ENCODE assay signal across 33 cellular contexts in genomic region chr5:62046191-62046590, GRCh38.
DNase-seq lines count a peak whose midpoint lies in the region; ATAC-seq, FAIRE-seq and TF ChIP-seq lines count a peak whose summit lies in the region.
"Had no signal": no experiment of that assay in that cellular context is flagged by ENCODE, and none has a peak within 500 bp of the region (broad histone marks: within the 10 kb centered on the region; RNA-seq: fewer than 3 reads in every experiment).

No MANE protein-coding gene starts in this region.

- TF ChIP-seq RAD21 in K562 (CRISPR knock-in tag; conservative IDR thresholded peaks at IDR 0.05 in 1 of 2, IDR thresholded peaks at IDR 0.05 in 1 of 2) (no peak), H1 (IDR thresholded peaks at IDR 0.05 in 1 of 2, conservative IDR thresholded peaks at IDR 0.05 in 1 of 2; ENCODE audit: low read depth in 2 of 2, low read length in 2 of 2) (no peak)

- CTCF ChIA-PET in HEK293 (lab: Yijun Ruan, JAX) = no interaction called here
- CTCF ChIA-PET in K562 (lab: Yijun Ruan, JAX; ENCODE audit: low intra/inter-chr PET ratio) = no interaction called here
- CTCF ChIA-PET in H1 (lab: Charles Lee; ENCODE audit: partially characterized antibody) = no interaction called here

- H3K79me2 ChIP-seq in K562 (ENCODE audit: control insufficient read depth, insufficient read depth, low read length) (no peaks in the 10 kb centered on the region), H1 (ENCODE audit: control insufficient read depth in 1 of 2, insufficient read depth in 2 of 2, low read length in 2 of 2) (no peaks in the 10 kb centered on the region)

- H3K14ac ChIP-seq in H1 (ENCODE audit: insufficient read length) = no peak overlapping the region

- no peak for ATAC-seq in K562
- ATAC-seq in Right ventricle myocardium inferior = no peak
- no peak for ATAC-seq in esophagus mucosa
- ATAC-seq in GM18907 (IDR thresholded peaks at IDR 0.05; ENCODE audit: unreplicated experiment) = no peak
- ATAC-seq: A549; CD8-positive, alpha-beta T cell had no signal

- H2AFZ ChIP-seq in K562 (ENCODE audit: low read depth, low read length) (no peak overlapping the region), H1 (ENCODE audit: low read length) (no peak overlapping the region)

- H3K36me3 ChIP-seq in HEK293 (ENCODE audit: control insufficient read depth in 2 of 2, insufficient read depth in 1 of 2, low read length in 2 of 2) (no peaks in the 10 kb centered on the region), K562 (ENCODE audit: control insufficient read depth, insufficient read depth, low read length) (no peaks in the 10 kb centered on the region), H1 (ENCODE audit: control insufficient read depth in 2 of 4, insufficient read depth in 4 of 4, low read length in 3 of 4) (no peaks in the 10 kb centered on the region)
- H3K36me3 ChIP-seq: BE2C; BLaER1; BLaER1 treated with 17β-estradiol and CSF1 and Interleukin-3, amounts not matched to agents 10 nM and 100 nM had no signal

- no peak overlapping the region for H2BK120ac ChIP-seq in H1 (replicated peaks; ENCODE audit: low read depth, low read length)

- no peaks in the 10 kb centered on the region for H3K79me1 ChIP-seq in H1 (ENCODE audit: low read depth, low read length)

- in situ Hi-C loops in K562 (cut with MboI) = no loop called here

- FAIRE-seq in K562 (lab: Jason Lieb, UNC) (no peak), H1 (lab: Jason Lieb, UNC) (no peak)
- FAIRE-seq: A204.1, A549, D721Med had no signal

- H3K9ac ChIP-seq in K562 (ENCODE audit: insufficient read depth in 1 of 2, low read depth in 2 of 2, low read length in 2 of 2) (no peak overlapping the region), H1 (replicated peaks in 1 of 4; ENCODE audit: extremely low read depth in 1 of 4, low read depth in 3 of 4, low read length in 3 of 4) (no peak overlapping the region)
- H3K9ac ChIP-seq: BLaER1; BLaER1 treated with 17β-estradiol and CSF1 and Interleukin-3, amounts not matched to agents 10 nM and 100 nM had no signal

- TF ChIP-seq EP300 in K562 (IDR thresholded peaks at IDR 0.05; ENCODE audit: low read length) (no peak), H1 (IDR thresholded peaks at IDR 0.05; ENCODE audit: borderline replicate concordance in 1 of 2, low read depth in 2 of 2, low read length in 2 of 2) (no peak)

- H3K9me1 ChIP-seq in K562 (ENCODE audit: control insufficient read depth, insufficient read depth, low read length) = no peaks in the 10 kb centered on the region

- 0% methylated on average over 1 of the region's 1 CpG for WGBS in K562 (ENCODE audit: insufficient coverage, low coverage, missing lambda C conversion rate)
- WGBS in H1 (ENCODE audit: extremely low coverage in 1 of 2, insufficient coverage in 1 of 2, insufficient read length in 1 of 2, insufficient replicate concordance in 2 of 2, low coverage in 1 of 2, low lambda C conversion rate in 2 of 2, missing lambda C conversion rate in 1 of 2), 2 experiments = 89% methylated on average over 1 of the region's 1 CpG; no CpG with 5 or more reads in 1 of the 2 experiments

- TF ChIP-seq CTCF in HEK293 (tag by site-specific recombination; IDR thresholded peaks at IDR 0.05) (no peak), K562 (IDR thresholded peaks at IDR 0.05 in 2 of 3, conservative IDR thresholded peaks at IDR 0.05 in 1 of 3; ENCODE audit: insufficient read depth in 2 of 3, low read depth in 1 of 3, low read length in 3 of 3) (no peak), H1 (IDR thresholded peaks at IDR 0.05; ENCODE audit: control extremely low read depth in 1 of 3, insufficient read depth in 1 of 3, low read depth in 1 of 3, low read length in 3 of 3) (no peak)

- H3K23ac ChIP-seq in H1 (ENCODE audit: insufficient read length) = no peak overlapping the region

- H3K27ac ChIP-seq in HEK293 (ENCODE audit: extremely low read depth, low read depth, low read length) (no peak overlapping the region), K562 (ENCODE audit: extremely low read depth, low read depth, low read length) (no peak overlapping the region), H1 (ENCODE audit: low read depth, low read length) (no peak overlapping the region)
- H3K27ac ChIP-seq: 22Rv1; A549; BLaER1; BLaER1 treated with 17β-estradiol and CSF1 and Interleukin-3, amounts not matched to agents 10 nM and 100 nM; C4-2B had no signal

- H3K18ac ChIP-seq in H1 (ENCODE audit: extremely low read depth, low read length) = no peak overlapping the region

- no peak overlapping the region for H4K8ac ChIP-seq in H1 (ENCODE audit: extremely low read depth, insufficient read depth, low read length)

- intact Hi-C loops in K562 (cut with micrococcal nuclease) = no loop called here
- intact Hi-C loops in Right ventricle myocardium inferior (cut with DNase I) = no loop called here

- no peaks in the 10 kb centered on the region for H3K27me3 ChIP-seq in K562 (ENCODE audit: control insufficient read depth in 2 of 2, insufficient read depth in 2 of 2, low read length in 2 of 2)
- peaks cover 0 to 2% (median 0%) of the 10 kb centered on the region in 4 experiments; a peak in 1 of 7 replicates for H3K27me3 ChIP-seq in H1 (replicated peaks in 1 of 4; ENCODE audit: control insufficient read depth in 3 of 4, extremely low read depth in 1 of 4, insufficient read depth in 3 of 4, low read length in 3 of 4)
- H3K27me3 ChIP-seq: BE2C; BLaER1; BLaER1 treated with 17β-estradiol and CSF1 and Interleukin-3, amounts not matched to agents 10 nM and 100 nM had no signal

- no peak overlapping the region for H3K4ac ChIP-seq in H1 (replicated peaks; ENCODE audit: insufficient read length, low read depth, low read length)

- POLR2A ChIA-PET in HEK293 (lab: Yijun Ruan, JAX) (no interaction called here), K562 (lab: Yijun Ruan, JAX) (no interaction called here), H1 (lab: Charles Lee; ENCODE audit: partially characterized antibody) (no interaction called here)

- H3K4me1 ChIP-seq in HEK293 (ENCODE audit: control insufficient read depth, insufficient read depth, low read length) = peaks cover 7% of the 10 kb centered on the region
- no peaks in the 10 kb centered on the region for H3K4me1 ChIP-seq in K562 (replicated peaks in 1 of 2; ENCODE audit: control insufficient read depth in 2 of 2, insufficient read depth in 2 of 2, low read length in 2 of 2)
- peaks cover 5 to 24% (median 15%) of the 10 kb centered on the region in 4 experiments; a peak in 6 of 7 replicates for H3K4me1 ChIP-seq in H1 (replicated peaks in 1 of 4; ENCODE audit: control insufficient read depth in 3 of 4, insufficient read depth in 4 of 4, low read length in 3 of 4)
- H3K4me1 ChIP-seq: A549, BE2C, Caco-2 had no signal

- H3K23me2 ChIP-seq in H1 (ENCODE audit: low read depth, low read length) = peaks cover 2% of the 10 kb centered on the region; the same call in 1 of the 2 replicates

- no peak overlapping the region for H4K91ac ChIP-seq in H1 (replicated peaks; ENCODE audit: insufficient read length, low read length)

- H4K20me1 ChIP-seq in K562 (replicated peaks; ENCODE audit: control insufficient read depth, insufficient read depth, low read length) (no peaks in the 10 kb centered on the region), H1 (replicated peaks in 1 of 2; ENCODE audit: control insufficient read depth in 1 of 2, insufficient read depth in 2 of 2, low read length in 2 of 2) (no peaks in the 10 kb centered on the region)
- H4K20me1 ChIP-seq: BLaER1; BLaER1 treated with 17β-estradiol and CSF1 and Interleukin-3, amounts not matched to agents 10 nM and 100 nM had no signal

- H3K9me3 ChIP-seq in HEK293 (ENCODE audit: control insufficient read depth, insufficient read depth, low read depth, low read length) (no peaks in the 10 kb centered on the region), K562 (replicated peaks; ENCODE audit: control insufficient read depth, insufficient read depth, low read depth, low read length) (no peaks in the 10 kb centered on the region), H1 (ENCODE audit: insufficient read depth in 2 of 2, low read depth in 1 of 2, low read length in 1 of 2) (no peaks in the 10 kb centered on the region)
- H3K9me3 ChIP-seq: BE2C, BLaER1, Caco-2 had no signal

- DNase-seq in K562 (ENCODE audit: extremely low read depth in 1 of 4, low spot score in 3 of 4) (no peak), H1 (ENCODE audit: low read depth in 1 of 2, low spot score in 2 of 2) (no peak), Right ventricle myocardium inferior (ENCODE audit: missing footprints) (no peak)
- DNase-seq: 8988T; ACHN; AML-193; BE2C; C1 segment of cervical spinal cord; Caco-2; Calu3; CD4-positive, alpha-beta memory T cell; CD4-positive, alpha-beta T cell; CD4-positive, CD25-positive, alpha-beta regulatory T cell; CD8-positive, alpha-beta memory T cell; CD8-positive, alpha-beta T cell; COR-L47; DMS 273 treated with DMSO at 0.1 percent for 48 hours; DMS153; DMS53; DMS79; DMS79 treated with DMSO at 0.1 percent for 48 hours; DND-41; EL had no signal

- TF ChIP-seq POLR2A in K562 (conservative IDR thresholded peaks at IDR 0.05) (no peak), H1 (IDR thresholded peaks at IDR 0.05; ENCODE audit: control extremely low read depth in 1 of 2, low read depth in 2 of 2, low read length in 2 of 2) (no peak)

- no peak overlapping the region for H3K4me2 ChIP-seq in K562 (ENCODE audit: insufficient read depth, low read length)
- H3K4me2 ChIP-seq in H1 (ENCODE audit: insufficient read depth in 1 of 2, low read depth in 2 of 2, low read length in 2 of 2) = no peak overlapping the region
- H3K4me2 ChIP-seq: A549; BLaER1; BLaER1 treated with 17β-estradiol and CSF1 and Interleukin-3, amounts not matched to agents 10 nM and 100 nM had no signal

- no TSS peak for BruUV-seq in K562 (replicated peaks; lab: Mats Ljungman, UMichigan)

- no peak overlapping the region for H2BK20ac ChIP-seq in H1 (ENCODE audit: low read length)

- no peak overlapping the region for H2BK5ac ChIP-seq in H1 (ENCODE audit: low read depth, low read length)

- no peak overlapping the region for H3K4me3 ChIP-seq in HEK293 (ENCODE audit: low read depth, low read length)
- H3K4me3 ChIP-seq in K562 = no peak overlapping the region
- no peak overlapping the region for H3K4me3 ChIP-seq in H1 (ENCODE audit: extremely low read depth in 1 of 4, insufficient read depth in 2 of 4, low read depth in 3 of 4, low read length in 4 of 4)
- H3K4me3 ChIP-seq: A549; BLaER1; BLaER1 treated with 17β-estradiol and CSF1 and Interleukin-3, amounts not matched to agents 10 nM and 100 nM had no signal

- H2AK5ac ChIP-seq in H1 (ENCODE audit: low read depth, low read length) = no peak overlapping the region

- no peak overlapping the region for H2BK15ac ChIP-seq in H1 (ENCODE audit: low read length)

- H4K5ac ChIP-seq in H1 (ENCODE audit: insufficient read length, low read depth, low read length) = no peak overlapping the region

- H3K56ac ChIP-seq in H1 (replicated peaks; ENCODE audit: insufficient read length, low read depth, low read length) = no peak overlapping the region

- no peak overlapping the region for H2BK12ac ChIP-seq in H1 (ENCODE audit: low read depth, low read length)

TF ChIP-seq in HEK293, 187 proteins besides CTCF, POLR2A, EP300 and RAD21 (continues in another document):
- TF ChIP-seq ZNF146 (tag by site-specific recombination; IDR thresholded peaks at IDR 0.05) = peak; percentile 97

TF ChIP-seq in H1, 55 proteins besides CTCF, POLR2A, EP300 and RAD21:
- TF ChIP-seq HDAC2 (IDR thresholded peaks at IDR 0.05; ENCODE audit: borderline replicate concordance in 1 of 2, low read depth in 2 of 2, low read length in 2 of 2) (no peak), KDM1A (IDR thresholded peaks at IDR 0.05; ENCODE audit: borderline replicate concordance, low read length) (peak; percentile 72; the same call in 1 of the 2 replicates)

Comparison
In these comparisons a context has a peak if more than half of its experiments do, and no peak if none do; other contexts are left out.
1. Of the 44 proteins assayed by ChIP-seq in both K562 and HEK293: peak only in K562: none; only in HEK293: none; in both: ZNF146; in neither: 43.